14 cellular contexts compared by ENCODE assay signal in the genomic region with DNA sequence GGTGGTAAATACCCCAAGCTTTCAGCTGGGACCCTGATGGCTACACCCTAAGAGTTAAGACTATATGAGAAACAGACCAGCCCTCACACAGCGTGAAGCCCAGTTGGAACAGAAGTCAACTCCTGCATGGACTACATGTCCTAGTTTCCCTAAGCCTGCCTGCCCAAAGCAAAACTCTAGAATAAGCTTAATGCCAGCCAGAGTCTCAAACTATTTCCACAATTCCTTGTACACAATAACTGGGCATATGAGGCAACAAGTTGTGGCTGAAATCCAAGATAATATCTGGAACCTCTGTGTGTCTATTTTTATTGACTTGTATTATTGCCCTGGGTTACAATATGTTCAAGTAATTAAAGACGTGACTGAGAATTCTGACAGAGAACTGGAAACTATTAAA. TPM values are rescaled to one million over a fixed set of nuclear protein-coding genes. Genes with fewer than 3 reads are reported as not detected.
DNase-seq lines count a peak whose midpoint lies in the region; ATAC-seq and TF ChIP-seq lines count a peak whose summit lies in the region.
"Had no signal": no experiment of that assay in that cellular context is flagged by ENCODE, and none has a peak within 500 bp of the region (broad histone marks: within the 10 kb centered on the region; RNA-seq: fewer than 3 reads in every experiment).

No MANE protein-coding gene starts in this region.

- H3K27me3 ChIP-seq in BJ (ENCODE audit: control insufficient read depth, insufficient read depth, low read length), result no peaks in the 10 kb centered on the region
- no peaks in the 10 kb centered on the region for H3K27me3 ChIP-seq in psoas muscle (ENCODE audit: insufficient read depth in 3 of 3, low read length in 2 of 3)

- H3K4me3 ChIP-seq in BJ (ENCODE audit: low read depth, low read length), result peak overlapping the region; percentile 9; the same call in 1 of the 2 replicates
- peak overlapping the region; percentile 29 for H3K4me3 ChIP-seq in psoas muscle
- H3K4me3 ChIP-seq: spleen had no signal

- H3K27me3 Mint-ChIP-seq in WTC11 (ENCODE audit: low read depth), result no peaks in the 10 kb centered on the region

- 3 to 11% (median 6%) methylated on average over 2 of the region's 2 CpGs for WGBS in psoas muscle, 3 donors

- H3K27ac ChIP-seq in psoas muscle, result peak overlapping the region; percentile 24
- H3K27ac ChIP-seq: spleen had no signal

- H3K27ac Mint-ChIP-seq in WTC11, result peak overlapping the region; percentile 93; the same call in 1 of the 2 replicates
- H3K27ac Mint-ChIP-seq: activated T-cell treated with anti-CD3 and anti-CD28 coated beads, Interleukin-2, amount 50 U/mL, for 72 hours; B cell; immature natural killer cell; natural killer cell had no signal

- H3K4me1 Mint-ChIP-seq in WTC11, result peaks cover 61% of the 10 kb centered on the region
- H3K4me1 Mint-ChIP-seq: B cell, immature natural killer cell, natural killer cell had no signal

- H3K9me3 ChIP-seq in psoas muscle, result no peaks in the 10 kb centered on the region

- peaks cover 17% of the 10 kb centered on the region for H3K36me3 Mint-ChIP-seq in WTC11
- H3K36me3 Mint-ChIP-seq: immature natural killer cell, natural killer cell had no signal

- no peaks in the 10 kb centered on the region for H3K4me1 ChIP-seq in psoas muscle
- H3K4me1 ChIP-seq: spleen had no signal

- intact Hi-C loops in psoas muscle (cut with DNase I), result no loop called here

- no peak for TF ChIP-seq CTCF in BJ (IDR thresholded peaks at IDR 0.05; ENCODE audit: insufficient read depth, low read depth, low read length)
- TF ChIP-seq CTCF in WTC11 (IDR thresholded peaks at IDR 0.05), result no peak
- TF ChIP-seq CTCF in psoas muscle (IDR thresholded peaks at IDR 0.05), result no peak

- ATAC-seq in WTC11, result no peak
- peak in 3 of 4 donors; percentile 53 to 84 (median 65) for ATAC-seq in psoas muscle
- ATAC-seq in GM21737 (IDR thresholded peaks at IDR 0.05; ENCODE audit: unreplicated experiment), result no peak
- ATAC-seq: activated T-cell treated with anti-CD3 and anti-CD28 coated beads, Interleukin-2, amount 50 U/mL, for 72 hours; natural killer cell had no signal

- H3K9me3 Mint-ChIP-seq in WTC11, result peaks cover 15% of the 10 kb centered on the region
- H3K9me3 Mint-ChIP-seq: natural killer cell had no signal

- H3K4me3 Mint-ChIP-seq in WTC11, result no peak overlapping the region
- H3K4me3 Mint-ChIP-seq: activated T-cell treated with anti-CD3 and anti-CD28 coated beads, Interleukin-2, amount 50 U/mL, for 72 hours; B cell; immature natural killer cell; natural killer cell had no signal

- H3K36me3 ChIP-seq in BJ (ENCODE audit: control insufficient read depth, insufficient read depth, low read length) (no peaks in the 10 kb centered on the region), psoas muscle (ENCODE audit: insufficient read depth in 1 of 2, low read depth in 1 of 2) (no peaks in the 10 kb centered on the region)
- H3K36me3 ChIP-seq: spleen had no signal

- DNase-seq in BJ (ENCODE audit: low read depth) (peak; percentile 61), WTC11 (ENCODE audit: low spot score) (no peak), foreskin melanocyte (peak; percentile 70), psoas muscle (no peak), islet precursor cell (no peak), occipital lobe (lab: John Stamatoyannopoulos, UW) (no peak)
- no peak for DNase-seq in activated CD8-positive, alpha-beta memory T cell treated with anti-CD3 and anti-CD28 coated beads, Interleukin-2, amount 50 U/mL, for 48 hours
- DNase-seq: activated T-cell treated with anti-CD3 and anti-CD28 coated beads, Interleukin-2, amount 50 U/mL, for 72 hours; immature natural killer cell; natural killer cell; NCI-H2029; spleen had no signal

- POLR2A ChIA-PET in BJ (lab: Charles Lee), result interaction anchor here (0.9 kb wide), 1 partner anchor 9 kb away, joined by 3 read pairs; no protein-coding TSS in a partner anchor
- POLR2A ChIA-PET in WTC11 (lab: Charles Lee), result no interaction called here

- CTCF ChIA-PET in BJ (lab: Yijun Ruan, JAX), result interaction anchor here (0.8 to 1.2 kb wide), 5 partner anchors 10 to 201 kb away, joined by 3 to 4 read pairs (median 3); no protein-coding TSS in a partner anchor
- CTCF ChIA-PET in WTC11 (lab: Charles Lee), result no interaction called here

TF ChIP-seq in WTC11, 78 proteins besides CTCF, POLR2A, EP300 and RAD21:
- TF ChIP-seq, protein P1, sequence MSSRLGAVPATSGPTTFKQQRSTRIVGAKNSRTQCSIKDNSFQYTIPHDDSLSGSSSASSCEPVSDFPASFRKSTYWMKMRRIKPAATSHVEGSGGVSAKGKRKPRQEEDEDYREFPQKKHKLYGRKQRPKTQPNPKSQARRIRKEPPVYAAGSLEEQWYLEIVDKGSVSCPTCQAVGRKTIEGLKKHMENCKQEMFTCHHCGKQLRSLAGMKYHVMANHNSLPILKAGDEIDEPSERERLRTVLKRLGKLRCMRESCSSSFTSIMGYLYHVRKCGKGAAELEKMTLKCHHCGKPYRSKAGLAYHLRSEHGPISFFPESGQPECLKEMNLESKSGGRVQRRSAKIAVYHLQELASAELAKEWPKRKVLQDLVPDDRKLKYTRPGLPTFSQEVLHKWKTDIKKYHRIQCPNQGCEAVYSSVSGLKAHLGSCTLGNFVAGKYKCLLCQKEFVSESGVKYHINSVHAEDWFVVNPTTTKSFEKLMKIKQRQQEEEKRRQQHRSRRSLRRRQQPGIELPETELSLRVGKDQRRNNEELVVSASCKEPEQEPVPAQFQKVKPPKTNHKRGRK (CRISPR knock-in tag; IDR thresholded peaks at IDR 0.05; ENCODE audit: borderline replicate concordance), result no peak
- TF ChIP-seq, protein P2, sequence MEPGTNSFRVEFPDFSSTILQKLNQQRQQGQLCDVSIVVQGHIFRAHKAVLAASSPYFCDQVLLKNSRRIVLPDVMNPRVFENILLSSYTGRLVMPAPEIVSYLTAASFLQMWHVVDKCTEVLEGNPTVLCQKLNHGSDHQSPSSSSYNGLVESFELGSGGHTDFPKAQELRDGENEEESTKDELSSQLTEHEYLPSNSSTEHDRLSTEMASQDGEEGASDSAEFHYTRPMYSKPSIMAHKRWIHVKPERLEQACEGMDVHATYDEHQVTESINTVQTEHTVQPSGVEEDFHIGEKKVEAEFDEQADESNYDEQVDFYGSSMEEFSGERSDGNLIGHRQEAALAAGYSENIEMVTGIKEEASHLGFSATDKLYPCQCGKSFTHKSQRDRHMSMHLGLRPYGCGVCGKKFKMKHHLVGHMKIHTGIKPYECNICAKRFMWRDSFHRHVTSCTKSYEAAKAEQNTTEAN (CRISPR knock-in tag; IDR thresholded peaks at IDR 0.05), result no peak
- TF ChIP-seq ZNF121 (CRISPR knock-in tag; IDR thresholded peaks at IDR 0.05) (no peak), TEAD4 (CRISPR knock-in tag; IDR thresholded peaks at IDR 0.05) (no peak)

RNA-seq across cellular contexts. Expression of a gene that starts 19.4 kb away (rescaled TPM):
- 46.3 and 62.1 TPM in 2 replicates for polyA plus RNA-seq in BJ (2011; rRNA removed)
- polyA minus RNA-seq in BJ (2011; rRNA and poly(A)+ RNA removed), result 60.4 and 66.3 TPM in 2 replicates
- 226 to 236 TPM (median 231 TPM) in 3 replicates for total RNA-seq in WTC11 (2021)
- total RNA-seq in psoas muscle, result 10 to 100 TPM in 2 of 4 donors, 1 to 10 TPM in 2; 1.9 to 34.2 (median 10.7) TPM
- polyA plus RNA-seq in psoas muscle, result 1 to 10 TPM; 1.8 to 1.9 (median 1.8) TPM
- total RNA-seq in occipital lobe, result 142 TPM

Comparison
In these comparisons a context has a peak if more than half of its experiments do, and no peak if none do; other contexts are left out.
1. DNase-seq: peak in BJ (single experiment) and foreskin melanocyte (single experiment); none in WTC11 (single experiment), psoas muscle (0 of 2), islet precursor cell (single experiment), activated CD8-positive, alpha-beta memory T cell treated with anti-CD3 and anti-CD28 coated beads, Interleukin-2, amount 50 U/mL, for 48 hours (single experiment) and occipital lobe (single experiment).
2. ATAC-seq: peak in psoas muscle (3 of 4); none in WTC11 (single experiment) and GM21737 (single experiment).